Comparison of ENCODE assay signal across 8 cellular contexts in genomic region chr7:100016209-100016901, GRCh38. TPM values are rescaled to one million over a fixed set of nuclear protein-coding genes. Genes with fewer than 3 reads are reported as not detected.
DNase-seq lines count a peak whose midpoint lies in the region; ATAC-seq, FAIRE-seq and TF ChIP-seq lines count a peak whose summit lies in the region.

No MANE protein-coding gene starts in this region.

- no peaks in the 10 kb centered on the region for H3K27me3 ChIP-seq in kidney epithelial cell (ENCODE audit: control insufficient read depth, insufficient read depth, low read length)

- 24% methylated on average over 12 of the region's 12 CpGs for WGBS in A549 (ENCODE audit: missing lambda C conversion rate)

- H3K27ac Mint-ChIP-seq in stimulated activated memory B cell treated with anti-CD40 and anti-IgM and Interleukin-4, amounts not matched to agents 10 μg/mL and 1 μg/mL and 100 μg/mL, for 72 hours = peak overlapping the region; percentile 87

- peaks cover 16% of the 10 kb centered on the region for H3K4me1 ChIP-seq in A549

- H3K4me2 ChIP-seq in A549 = peak overlapping the region; percentile 100

- H3K4me1 Mint-ChIP-seq in stimulated activated memory B cell treated with anti-CD40 and anti-IgM and Interleukin-4, amounts not matched to agents 10 μg/mL and 1 μg/mL and 100 μg/mL, for 72 hours = peaks cover 31% of the 10 kb centered on the region

- no peaks in the 10 kb centered on the region for H3K36me3 Mint-ChIP-seq in stimulated activated memory B cell treated with anti-CD40 and anti-IgM and Interleukin-4, amounts not matched to agents 10 μg/mL and 1 μg/mL and 100 μg/mL, for 72 hours

- peak overlapping the region; percentile 88 for H3K4me3 Mint-ChIP-seq in stimulated activated memory B cell treated with anti-CD40 and anti-IgM and Interleukin-4, amounts not matched to agents 10 μg/mL and 1 μg/mL and 100 μg/mL, for 72 hours

- peaks cover 6% of the 10 kb centered on the region for H3K27me3 Mint-ChIP-seq in stimulated activated memory B cell treated with anti-CD40 and anti-IgM and Interleukin-4, amounts not matched to agents 10 μg/mL and 1 μg/mL and 100 μg/mL, for 72 hours

- TF ChIP-seq POLR2A in A549 (IDR thresholded peaks at IDR 0.05; ENCODE audit: low read length) = no peak

- FAIRE-seq in A549 (lab: Jason Lieb, UNC) = no peak

- TF ChIP-seq RAD21 in A549 (conservative IDR thresholded peaks at IDR 0.05 in 1 of 2, IDR thresholded peaks at IDR 0.05 in 1 of 2) = no peak

- no peaks in the 10 kb centered on the region for H3K36me3 ChIP-seq in kidney epithelial cell (ENCODE audit: control insufficient read depth, insufficient read depth, low read length)

- H3K4me3 ChIP-seq in A549 (peak overlapping the region; percentile 99), astrocyte of the spinal cord (ENCODE audit: low read depth, low read length) (peak overlapping the region; percentile 98), kidney epithelial cell (ENCODE audit: low read depth, low read length) (peak overlapping the region; percentile 95)

- in situ Hi-C loops in astrocyte of the spinal cord (cut with HindIII; ENCODE audit: low sequenced_read_pairs) = no loop called here

- no peak for TF ChIP-seq EP300 in A549 (IDR thresholded peaks at IDR 0.05)

- H3K9me3 Mint-ChIP-seq in stimulated activated memory B cell treated with anti-CD40 and anti-IgM and Interleukin-4, amounts not matched to agents 10 μg/mL and 1 μg/mL and 100 μg/mL, for 72 hours = no peaks in the 10 kb centered on the region

- POLR2A ChIA-PET in A549 (lab: Yijun Ruan, JAX) = interaction anchor here (0.6 to 0.9 kb wide), 4 partner anchors 30 to 458 kb away, joined by 3 to 4 read pairs (median 3); partner anchors contain the start of genes MBLAC1, ZNF655 and ZSCAN21

- TF ChIP-seq CTCF in A549 (IDR thresholded peaks at IDR 0.05) (no peak), astrocyte of the spinal cord (IDR thresholded peaks at IDR 0.05; ENCODE audit: low read depth, low read length) (no peak), kidney epithelial cell (IDR thresholded peaks at IDR 0.05; ENCODE audit: insufficient read depth, low read length, poor library complexity, severe bottlenecking) (no peak)

- ATAC-seq in A549 = peak in 1 of 2 experiments; percentile 10; a peak in 1 of 6 replicates
- peak; percentile 3 for ATAC-seq in HG03066 (IDR thresholded peaks at IDR 0.05; ENCODE audit: low read depth, unreplicated experiment)
- no peak for ATAC-seq in stimulated activated memory B cell treated with anti-CD40 and anti-IgM and Interleukin-4, amounts not matched to agents 10 μg/mL and 1 μg/mL and 100 μg/mL, for 72 hours

- CTCF ChIA-PET in A549 (lab: Yijun Ruan, JAX) = interaction anchor here (0.6 to 21.2 kb wide), 5 partner anchors 9 to 117 kb away, joined by 3 to 155 read pairs (median 4); no protein-coding TSS in a partner anchor

- no peak for DNase-seq in A549 (ENCODE audit: low read depth in 1 of 2, low spot score in 1 of 2)
- DNase-seq in astrocyte of the spinal cord (ENCODE audit: low read depth, low spot score) = peak; percentile 30
- DNase-seq in kidney epithelial cell (ENCODE audit: low read depth) = no peak
- no peak for DNase-seq in AML-193 (lab: John Stamatoyannopoulos, UW)
- no peak for DNase-seq in NCI-H2196 treated with DMSO at 0.1 percent for 48 hours (lab: John Stamatoyannopoulos, UW; ENCODE audit: unreplicated experiment)
- DNase-seq in UCSD-AML1 (lab: John Stamatoyannopoulos, UW; ENCODE audit: unreplicated experiment) = no peak

- H3K27ac ChIP-seq in A549 = peak overlapping the region; percentile 98 to 99

- H3K9me3 ChIP-seq in A549 = no peaks in the 10 kb centered on the region

TF ChIP-seq in A549, 52 proteins besides CTCF, POLR2A, EP300 and RAD21:
- TF ChIP-seq FOSB (CRISPR knock-in tag; IDR thresholded peaks at IDR 0.05) (peak; percentile 71; the same call in 1 of the 2 replicates), HEYL (CRISPR knock-in tag; IDR thresholded peaks at IDR 0.05) (no peak), POLR2AphosphoS2 (conservative IDR thresholded peaks at IDR 0.05; ENCODE audit: low read length) (no peak)

RNA-seq across cellular contexts. Expression of gene ZKSCAN1, which starts 1.0 kb away (rescaled TPM):
- polyA plus RNA-seq in A549 (2011; rRNA removed) (23.9 and 25.7 TPM in 2 replicates), A549 (2017; fragmentation: RNase III; extraction: RNeasy Plus Mini Kit Qiagen cat#74134 plus additional on column Dnase treatment) (11.4 to 11.9 TPM (median 11.4 TPM) in 3 replicates)
- 5.3 and 5.7 TPM in 2 replicates for polyA plus RNA-seq in A549 (2012; cell fraction: cytosol; rRNA removed)
- polyA plus RNA-seq in A549 (2012; cell fraction: nucleus; rRNA removed) = 6.7 and 10.9 TPM in 2 replicates
- 75.7 and 130 TPM in 2 replicates for polyA minus RNA-seq in A549 (2011; rRNA and poly(A)+ RNA removed)
- 32.5 and 40.3 TPM in 2 replicates for total RNA-seq in kidney epithelial cell

RNA-seq across cellular contexts. Expression of gene ZSCAN21, which starts 33.2 kb away (rescaled TPM):
- polyA plus RNA-seq in A549 (2011; rRNA removed) = 17.9 and 18.3 TPM in 2 replicates
- 7.8 and 8.6 TPM in 2 replicates for polyA plus RNA-seq in A549 (2012; cell fraction: cytosol; rRNA removed)
- polyA plus RNA-seq in A549 (2012; cell fraction: nucleus; rRNA removed) = 6.5 and 7.1 TPM in 2 replicates
- 8.3 to 9.2 TPM (median 9.1 TPM) in 3 replicates for polyA plus RNA-seq in A549 (2017; fragmentation: RNase III; extraction: RNeasy Plus Mini Kit Qiagen cat#74134 plus additional on column Dnase treatment)
- polyA minus RNA-seq in A549 (2011; rRNA and poly(A)+ RNA removed) = 11.8 and 12.6 TPM in 2 replicates
- 14.8 and 21.7 TPM in 2 replicates for total RNA-seq in kidney epithelial cell

RNA-seq across cellular contexts. Expression of gene AZGP1, which starts 40.5 kb away (rescaled TPM):
- polyA plus RNA-seq in A549 (2011; rRNA removed) (0.13 and 0.48 TPM in 2 replicates), A549 (2017; fragmentation: RNase III; extraction: RNeasy Plus Mini Kit Qiagen cat#74134 plus additional on column Dnase treatment) (0.07 TPM in 1 of 3 replicates, not detected in the others)
- polyA plus RNA-seq in A549 (2012; cell fraction: cytosol; rRNA removed) = 0.07 and 0.09 TPM in 2 replicates
- polyA plus RNA-seq in A549 (2012; cell fraction: nucleus; rRNA removed) = not detected in 2 replicates
- not detected in 2 replicates for polyA minus RNA-seq in A549 (2011; rRNA and poly(A)+ RNA removed)
- 0.75 TPM in 1 of 2 replicates, not detected in the other for total RNA-seq in kidney epithelial cell
